In the genomic region with DNA sequence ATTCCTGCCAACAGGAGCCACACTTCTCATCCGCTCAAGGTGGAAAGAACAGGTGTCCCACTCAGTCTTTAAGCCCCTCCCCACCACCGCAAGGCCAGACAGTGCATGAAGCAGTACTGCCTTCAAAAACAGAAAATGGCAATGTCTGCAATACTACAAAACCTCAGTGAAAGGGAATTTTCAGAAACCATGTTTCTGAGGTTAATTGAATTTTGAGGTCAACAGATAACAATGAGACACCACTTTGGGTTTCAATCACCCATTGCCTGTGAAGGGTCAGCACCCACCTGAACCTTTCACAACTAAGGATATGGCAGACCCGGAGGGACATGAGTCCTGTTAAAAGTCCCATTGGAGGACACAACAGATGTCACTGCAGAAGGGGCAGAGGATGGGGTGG, we compare ENCODE assay signal across 15 cellular contexts. TPM values are rescaled to one million over a fixed set of nuclear protein-coding genes. Genes with fewer than 3 reads are reported as not detected.
DNase-seq lines count a peak whose midpoint lies in the region; ATAC-seq lines count a peak whose summit lies in the region.
"Had no signal": no experiment of that assay in that cellular context is flagged by ENCODE, and none has a peak within 500 bp of the region (broad histone marks: within the 10 kb centered on the region; RNA-seq: fewer than 3 reads in every experiment).

No MANE protein-coding gene starts in this region.

- no peak for DNase-seq in activated T-cell treated with anti-CD3 and anti-CD28 coated beads, Interleukin-2, amount 50 U/mL, for 24 hours
- DNase-seq in activated T-cell treated with anti-CD3 and anti-CD28 coated beads for 4 hours (no peak), Karpas-422 (no peak), islet precursor cell (no peak), GOT3 (lab: John Stamatoyannopoulos, UW) (no peak), SHP77 treated with DMSO at 0.1 percent for 48 hours (lab: John Stamatoyannopoulos, UW) (no peak)
- no peak for DNase-seq in stimulated activated naive B cell treated with anti-CD40 and anti-IgM and Interleukin-4, amounts not matched to agents 10 μg/mL and 1 μg/mL and 100 μg/mL, for 72 hours
- DNase-seq: activated naive CD8-positive, alpha-beta T cell treated with anti-CD3 and anti-CD28 coated beads, Interleukin-2, amount 10 ng/mL, durations not matched to agents 7 days and 5 days; dermis blood vessel endothelial cell; KG1; left cardiac atrium; stimulated activated CD4-positive, alpha-beta T cell treated with anti-CD3 and anti-CD28 coated beads, Interleukin-12 subunit alpha, Interleukin-12 subunit beta, amount 100 ng/mL, for 4 hours; stimulated activated CD8-positive, alpha-beta memory T cell treated with anti-CD3 and anti-CD28 coated beads, Interleukin-4, amount 100 ng/mL, for 48 hours had no signal

- H3K4me3 Mint-ChIP-seq in activated T-cell treated with anti-CD3 and anti-CD28 coated beads, Interleukin-2, amount 50 U/mL, for 24 hours: no peak overlapping the region
- H3K4me3 Mint-ChIP-seq in stimulated activated naive B cell treated with anti-CD40 and anti-IgM and Interleukin-4, amounts not matched to agents 10 μg/mL and 1 μg/mL and 100 μg/mL, for 72 hours: peak overlapping the region; percentile 4 to 54
- H3K4me3 Mint-ChIP-seq: activated naive CD8-positive, alpha-beta T cell treated with anti-CD3 and anti-CD28 coated beads, Interleukin-2, amount 10 ng/mL, durations not matched to agents 7 days and 5 days had no signal

- peak; percentile 23 for ATAC-seq in GM21786 (IDR thresholded peaks at IDR 0.05; ENCODE audit: unreplicated experiment)
- ATAC-seq in stimulated activated naive B cell treated with anti-CD40 and anti-IgM and Interleukin-4, amounts not matched to agents 10 μg/mL and 1 μg/mL and 100 μg/mL, for 72 hours (replicated peaks): peak; percentile 38 to 43
- ATAC-seq: left cardiac atrium had no signal

- no peaks in the 10 kb centered on the region for H3K9me3 Mint-ChIP-seq in activated T-cell treated with anti-CD3 and anti-CD28 coated beads, Interleukin-2, amount 50 U/mL, for 24 hours
- H3K9me3 Mint-ChIP-seq in stimulated activated naive B cell treated with anti-CD40 and anti-IgM and Interleukin-4, amounts not matched to agents 10 μg/mL and 1 μg/mL and 100 μg/mL, for 72 hours: peaks cover 0 to 2% of the 10 kb centered on the region in 2 donors
- H3K9me3 Mint-ChIP-seq: activated naive CD8-positive, alpha-beta T cell treated with anti-CD3 and anti-CD28 coated beads, Interleukin-2, amount 10 ng/mL, durations not matched to agents 7 days and 5 days had no signal

- peaks cover 100% of the 10 kb centered on the region for H3K4me1 ChIP-seq in Karpas-422 (ENCODE audit: low read length)

- H4K20me1 ChIP-seq in Karpas-422 (ENCODE audit: insufficient read depth, low read depth, low read length): peaks cover 3% of the 10 kb centered on the region; the same call in 1 of the 2 replicates

- peaks cover 75% of the 10 kb centered on the region for H3K4me1 Mint-ChIP-seq in activated T-cell treated with anti-CD3 and anti-CD28 coated beads, Interleukin-2, amount 50 U/mL, for 24 hours (ENCODE audit: low read depth)
- H3K4me1 Mint-ChIP-seq in stimulated activated naive B cell treated with anti-CD40 and anti-IgM and Interleukin-4, amounts not matched to agents 10 μg/mL and 1 μg/mL and 100 μg/mL, for 72 hours: peaks cover 69 to 93% of the 10 kb centered on the region in 2 donors

- H3K9me3 ChIP-seq in Karpas-422 (ENCODE audit: low read length): no peaks in the 10 kb centered on the region

- peak overlapping the region; percentile 26 for H3K27ac Mint-ChIP-seq in activated T-cell treated with anti-CD3 and anti-CD28 coated beads, Interleukin-2, amount 50 U/mL, for 24 hours
- H3K27ac Mint-ChIP-seq in stimulated activated naive B cell treated with anti-CD40 and anti-IgM and Interleukin-4, amounts not matched to agents 10 μg/mL and 1 μg/mL and 100 μg/mL, for 72 hours: no peak overlapping the region
- H3K27ac Mint-ChIP-seq: activated naive CD8-positive, alpha-beta T cell treated with anti-CD3 and anti-CD28 coated beads, Interleukin-2, amount 10 ng/mL, durations not matched to agents 7 days and 5 days had no signal

- peaks cover 71% of the 10 kb centered on the region for H3K79me2 ChIP-seq in Karpas-422 (ENCODE audit: low read length)

- peak overlapping the region; percentile 20 for H3K9ac ChIP-seq in Karpas-422 (ENCODE audit: low read length)

- H3K9me2 ChIP-seq in Karpas-422 (replicated peaks; ENCODE audit: insufficient read depth, low read length): no peaks in the 10 kb centered on the region

- H2AFZ ChIP-seq in Karpas-422 (ENCODE audit: low read length): no peak overlapping the region

- peaks cover 53% of the 10 kb centered on the region for H3K36me3 ChIP-seq in Karpas-422 (ENCODE audit: insufficient read depth, low read length)

- H3K27me3 ChIP-seq in Karpas-422 (ENCODE audit: low read length): no peaks in the 10 kb centered on the region

- H3K4me2 ChIP-seq in Karpas-422 (ENCODE audit: low read depth, low read length, poor library complexity, severe bottlenecking): no peak overlapping the region

- peak overlapping the region; percentile 100 for H3K27ac ChIP-seq in Karpas-422 (ENCODE audit: low read length)
- H3K27ac ChIP-seq: VCaP had no signal

- H3K27me3 Mint-ChIP-seq in activated T-cell treated with anti-CD3 and anti-CD28 coated beads, Interleukin-2, amount 50 U/mL, for 24 hours: no peaks in the 10 kb centered on the region
- no peaks in the 10 kb centered on the region for H3K27me3 Mint-ChIP-seq in stimulated activated naive B cell treated with anti-CD40 and anti-IgM and Interleukin-4, amounts not matched to agents 10 μg/mL and 1 μg/mL and 100 μg/mL, for 72 hours
- H3K27me3 Mint-ChIP-seq: activated naive CD8-positive, alpha-beta T cell treated with anti-CD3 and anti-CD28 coated beads, Interleukin-2, amount 10 ng/mL, durations not matched to agents 7 days and 5 days had no signal

- peaks cover 86% of the 10 kb centered on the region for H3K36me3 Mint-ChIP-seq in activated T-cell treated with anti-CD3 and anti-CD28 coated beads, Interleukin-2, amount 50 U/mL, for 24 hours (ENCODE audit: low read depth)
- peaks cover 23 to 31% of the 10 kb centered on the region in 2 donors for H3K36me3 Mint-ChIP-seq in stimulated activated naive B cell treated with anti-CD40 and anti-IgM and Interleukin-4, amounts not matched to agents 10 μg/mL and 1 μg/mL and 100 μg/mL, for 72 hours

- H3K4me3 ChIP-seq in Karpas-422 (ENCODE audit: low read length): no peak overlapping the region

RNA-seq across cellular contexts. Expression of a gene that starts 13.0 kb away (rescaled TPM):
- 71.0 and 92.0 TPM in 2 replicates for total RNA-seq in Karpas-422 (2014; rRNA removed; shearing (Covaris generic); ENCODE audit: low replicate concordance)
